8 cellular contexts compared by ENCODE assay signal in the genomic region with DNA sequence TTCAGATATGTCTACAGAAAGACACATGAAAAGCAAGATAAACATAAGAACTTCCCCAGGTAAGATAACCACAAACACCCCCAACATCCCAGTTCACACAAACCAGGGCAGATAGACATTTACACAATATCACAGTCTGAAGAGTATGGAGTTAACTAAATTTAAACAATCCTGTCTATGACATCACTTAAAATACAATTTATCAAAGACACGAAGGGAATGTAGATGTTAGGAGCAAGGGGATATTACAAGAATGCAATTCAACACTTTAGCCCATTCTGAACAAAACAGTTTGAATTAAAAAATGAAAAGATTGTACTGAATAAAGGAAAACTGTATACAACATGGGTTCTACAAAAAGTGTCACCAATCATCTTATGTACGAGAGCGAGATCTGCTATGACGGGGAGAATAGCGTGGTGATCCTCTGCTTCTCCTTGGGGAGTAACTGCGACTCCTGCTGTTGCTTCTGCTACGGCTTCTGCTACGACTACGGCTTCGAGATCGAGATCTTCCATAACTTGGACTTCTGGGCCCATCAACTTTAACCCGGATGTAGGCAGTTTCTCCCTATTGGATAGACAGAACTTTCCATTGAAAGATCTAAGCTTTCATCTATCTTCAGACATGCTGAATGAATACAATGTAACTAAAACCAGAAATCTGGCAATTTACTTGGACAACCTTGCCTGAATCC. TPM values are rescaled to one million over a fixed set of nuclear protein-coding genes. Genes with fewer than 3 reads are reported as not detected.
DNase-seq lines count a peak whose midpoint lies in the region; ATAC-seq, FAIRE-seq and TF ChIP-seq lines count a peak whose summit lies in the region.

No MANE protein-coding gene starts in this region.

- DNase-seq in cardiac muscle cell (ENCODE audit: low read depth in 1 of 2, low spot score in 1 of 2) (no peak), left cardiac atrium (no peak), left lung (no peak), urothelium cell line (ENCODE audit: low spot score) (peak; percentile 32), cortex of kidney (lab: John Stamatoyannopoulos, UW) (no peak), testis (no peak)
- DNase-seq in activated CD8-positive, alpha-beta T cell treated with anti-CD3 and anti-CD28 coated beads, Interleukin-2, amount 10 ng/mL, durations not matched to agents 7 days and 5 days: no peak
- DNase-seq in stimulated activated CD4-positive, alpha-beta T cell treated with anti-CD3 and anti-CD28 coated beads, Interleukin-1b, Interleukin-23, amount 100 ng/mL, for 48 hours: no peak

- POLR2A ChIA-PET in activated CD8-positive, alpha-beta T cell treated with anti-CD3 and anti-CD28 coated beads, Interleukin-2, amount 10 ng/mL, durations not matched to agents 7 days and 5 days (lab: Charles Lee): interaction anchor here (2.7 to 3.6 kb wide), 3 partner anchors 8 to 165 kb away, joined by 8 to 37 read pairs (median 29); partner anchors contain the start of gene DYNLL2

- H3K36me3 ChIP-seq in cardiac muscle cell (peaks cover 43% of the 10 kb centered on the region), left lung (peaks cover 8 to 57% of the 10 kb centered on the region in 2 donors), testis (ENCODE audit: low read depth, missing control alignments) (no peaks in the 10 kb centered on the region)

- H3K9me3 ChIP-seq in cardiac muscle cell (ENCODE audit: low read depth): no peaks in the 10 kb centered on the region
- no peaks in the 10 kb centered on the region for H3K9me3 ChIP-seq in left lung
- no peaks in the 10 kb centered on the region for H3K9me3 ChIP-seq in testis

- TF ChIP-seq POLR2A in testis (IDR thresholded peaks at IDR 0.05): no peak

- FAIRE-seq in urothelium cell line (lab: Jason Lieb, UNC): no peak

- 17 to 21% methylated on average over 12 of the region's 12 CpGs for WGBS in testis, 2 donors

- CTCF ChIA-PET in activated CD8-positive, alpha-beta T cell treated with anti-CD3 and anti-CD28 coated beads, Interleukin-2, amount 10 ng/mL, durations not matched to agents 7 days and 5 days (lab: Charles Lee): interaction anchor here (1.3 to 3.4 kb wide), 3 partner anchors 8 to 19 kb away, joined by 4 to 12 read pairs (median 11); no protein-coding TSS in a partner anchor

- intact Hi-C loops in left cardiac atrium (cut with DNase I): loop anchor here (5.0 to 10.0 kb wide), 3 partner anchors 82 to 110 kb away; no protein-coding TSS in a partner anchor
- intact Hi-C loops in left lung (cut with DNase I): loop anchor here in 1 of 2 donors (10.0 kb wide), 1 partner anchor 80 kb away; the partner anchor contains the start of gene DYNLL2
- intact Hi-C loops in testis (cut with DNase I; ENCODE audit: low total_unique reads): no loop called here

- ATAC-seq in left cardiac atrium (no peak), left lung (no peak)
- ATAC-seq in activated CD8-positive, alpha-beta T cell treated with anti-CD3 and anti-CD28 coated beads, Interleukin-2, amount 10 ng/mL, durations not matched to agents 7 days and 5 days: no peak

- H3K27ac Mint-ChIP-seq in activated CD8-positive, alpha-beta T cell treated with anti-CD3 and anti-CD28 coated beads, Interleukin-2, amount 10 ng/mL, durations not matched to agents 7 days and 5 days: peak overlapping the region; percentile 99

- TF ChIP-seq CTCF in cardiac muscle cell (IDR thresholded peaks at IDR 0.05; ENCODE audit: low read depth, low read length): no peak
- no peak for TF ChIP-seq CTCF in left lung (IDR thresholded peaks at IDR 0.05)
- no peak for TF ChIP-seq CTCF in testis (IDR thresholded peaks at IDR 0.05)

- H3K4me1 Mint-ChIP-seq in activated CD8-positive, alpha-beta T cell treated with anti-CD3 and anti-CD28 coated beads, Interleukin-2, amount 10 ng/mL, durations not matched to agents 7 days and 5 days (ENCODE audit: low read depth): peaks cover 67% of the 10 kb centered on the region

- H3K27me3 ChIP-seq in cardiac muscle cell (no peaks in the 10 kb centered on the region), left lung (no peaks in the 10 kb centered on the region), testis (no peaks in the 10 kb centered on the region)

- H3K27ac ChIP-seq in cardiac muscle cell (peak overlapping the region; percentile 97), left lung (no peak overlapping the region), testis (peak overlapping the region in 1 of 2 donors; percentile 99)

- H3K9me3 Mint-ChIP-seq in activated CD8-positive, alpha-beta T cell treated with anti-CD3 and anti-CD28 coated beads, Interleukin-2, amount 10 ng/mL, durations not matched to agents 7 days and 5 days (ENCODE audit: insufficient read depth): no peaks in the 10 kb centered on the region

- peak overlapping the region; percentile 99 for H3K4me3 Mint-ChIP-seq in activated CD8-positive, alpha-beta T cell treated with anti-CD3 and anti-CD28 coated beads, Interleukin-2, amount 10 ng/mL, durations not matched to agents 7 days and 5 days

- H3K4me1 ChIP-seq in cardiac muscle cell (ENCODE audit: low read depth) (peaks cover 18% of the 10 kb centered on the region), left lung (peaks cover 17 to 57% of the 10 kb centered on the region in 2 donors), testis (peaks cover 18% of the 10 kb centered on the region)

- H3K4me3 ChIP-seq in cardiac muscle cell (peak overlapping the region; percentile 75), left lung (peak overlapping the region; percentile 95 to 97), testis (peak overlapping the region in 1 of 2 donors; percentile 96)

- H3K36me3 Mint-ChIP-seq in activated CD8-positive, alpha-beta T cell treated with anti-CD3 and anti-CD28 coated beads, Interleukin-2, amount 10 ng/mL, durations not matched to agents 7 days and 5 days (ENCODE audit: low read depth): peaks cover 70% of the 10 kb centered on the region

- H3K27me3 Mint-ChIP-seq in activated CD8-positive, alpha-beta T cell treated with anti-CD3 and anti-CD28 coated beads, Interleukin-2, amount 10 ng/mL, durations not matched to agents 7 days and 5 days (ENCODE audit: low read depth): no peaks in the 10 kb centered on the region

RNA-seq across cellular contexts. Expression of gene SRSF1, which starts 1.9 kb away (rescaled TPM):
- total RNA-seq in cardiac muscle cell (209 and 235 TPM in 2 replicates), left cardiac atrium (100 to 1,000 TPM; 113 to 137 TPM), left lung (100 to 1,000 TPM; 137 to 200 TPM), testis (100 to 1,000 TPM; 150 to 159 TPM)
- polyA plus RNA-seq in cardiac muscle cell (127 and 146 TPM in 2 replicates), testis (ENCODE audit: insufficient read depth, low read depth, low replicate concordance) (128 TPM)
- 100 to 1,000 TPM; 382 to 383 TPM for total RNA-seq in activated CD8-positive, alpha-beta T cell treated with anti-CD3 and anti-CD28 coated beads, Interleukin-2, amount 10 ng/mL, durations not matched to agents 7 days and 5 days

RNA-seq across cellular contexts. Expression of gene VEZF1, which starts 17.1 kb away (rescaled TPM):
- 29.7 and 37.3 TPM in 2 replicates for total RNA-seq in cardiac muscle cell
- polyA plus RNA-seq in cardiac muscle cell: 18.5 and 22.3 TPM in 2 replicates
- 10 to 100 TPM; 54.1 to 60.9 TPM for total RNA-seq in left cardiac atrium
- total RNA-seq in activated CD8-positive, alpha-beta T cell treated with anti-CD3 and anti-CD28 coated beads, Interleukin-2, amount 10 ng/mL, durations not matched to agents 7 days and 5 days: 10 to 100 TPM; 37.5 to 37.6 TPM
- 10 to 100 TPM; 62.7 to 62.9 TPM for total RNA-seq in left lung
- 10 to 100 TPM; 58.6 TPM for total RNA-seq in testis
- polyA plus RNA-seq in testis (ENCODE audit: insufficient read depth, low read depth, low replicate concordance): 54.8 TPM

RNA-seq across cellular contexts. Expression of gene CUEDC1, which starts 50.0 kb away (rescaled TPM):
- total RNA-seq in cardiac muscle cell (14.8 and 18.3 TPM in 2 replicates), left cardiac atrium (10 to 100 TPM; 38.3 to 45.5 TPM), left lung (10 to 100 TPM; 44.1 to 47.3 TPM), testis (1 to 10 TPM; 6.5 to 8.6 TPM)
- polyA plus RNA-seq in cardiac muscle cell (10.9 and 15.3 TPM in 2 replicates), testis (ENCODE audit: insufficient read depth, low read depth, low replicate concordance) (13.3 TPM)
- under 1 TPM in 1 of 2 experiments, not detected in 1; 0.18 TPM for total RNA-seq in activated CD8-positive, alpha-beta T cell treated with anti-CD3 and anti-CD28 coated beads, Interleukin-2, amount 10 ng/mL, durations not matched to agents 7 days and 5 days

Comparison
In these comparisons a context has a peak if more than half of its experiments do, and no peak if none do; other contexts are left out.
1. RNA of gene CUEDC1, which starts 50.0 kb away (total RNA-seq): 44.1 to 47.3 TPM in left lung, 38.3 to 45.5 TPM in left cardiac atrium, 14.8 to 18.3 TPM in cardiac muscle cell and 6.5 to 8.6 TPM in testis; 0.18 TPM in activated CD8-positive, alpha-beta T cell treated with anti-CD3 and anti-CD28 coated beads, Interleukin-2, amount 10 ng/mL, durations not matched to agents 7 days and 5 days; every median in the first group is over 4 times any median in the second.